11 cellular contexts compared by ENCODE assay signal in genomic region chr5:374631-375335, GRCh38. TPM values are rescaled to one million over a fixed set of nuclear protein-coding genes. Genes with fewer than 3 reads are reported as not detected.
DNase-seq lines count a peak whose midpoint lies in the region; ATAC-seq and TF ChIP-seq lines count a peak whose summit lies in the region.
"Had no signal": no experiment of that assay in that cellular context is flagged by ENCODE, and none has a peak within 500 bp of the region (broad histone marks: within the 10 kb centered on the region; RNA-seq: fewer than 3 reads in every experiment).

No MANE protein-coding gene starts in this region.

- peak; percentile 14 for DNase-seq in activated T-cell treated with anti-CD3 and anti-CD28 coated beads, Interleukin-2, amount 50 U/mL, for 1 hour
- no peak for DNase-seq in activated T-cell treated with anti-CD3 and anti-CD28 coated beads for 4 hours
- DNase-seq in WTC11 (ENCODE audit: low spot score), result peak; percentile 14
- peak; percentile 22 for DNase-seq in left ventricle myocardium superior
- DNase-seq in stimulated activated naive CD8-positive, alpha-beta T cell treated with anti-CD3 and anti-CD28 coated beads, Interleukin-15, amount 100 ng/mL, for 72 hours, result peak; percentile 27 to 29
- no peak for DNase-seq in activated gamma-delta T cell (lab: John Stamatoyannopoulos, UW)
- DNase-seq in NCI-H2029 (lab: John Stamatoyannopoulos, UW), result no peak
- DNase-seq in cerebellum (ENCODE audit: low spot score), result no peak
- DNase-seq: NCI-H226, occipital lobe had no signal

- ATAC-seq in WTC11 (no peak), left ventricle myocardium superior (no peak)
- ATAC-seq in stimulated activated naive CD8-positive, alpha-beta T cell treated with anti-CD3 and anti-CD28 coated beads, Interleukin-15, amount 100 ng/mL, for 72 hours, result no peak

- peaks cover 2% of the 10 kb centered on the region; the same call in 1 of the 2 replicates for H3K4me1 Mint-ChIP-seq in WTC11
- peaks cover 93% of the 10 kb centered on the region for H3K4me1 Mint-ChIP-seq in stimulated activated naive CD8-positive, alpha-beta T cell treated with anti-CD3 and anti-CD28 coated beads, Interleukin-15, amount 100 ng/mL, for 72 hours
- H3K4me1 Mint-ChIP-seq: IgD-negative memory B cell had no signal

- no peak for TF ChIP-seq CTCF in WTC11 (IDR thresholded peaks at IDR 0.05)

- POLR2A ChIA-PET in WTC11 (lab: Charles Lee), result no interaction called here

- intact Hi-C loops in left ventricle myocardium superior (cut with micrococcal nuclease), result no loop called here

- no peaks in the 10 kb centered on the region for H3K36me3 Mint-ChIP-seq in WTC11
- H3K36me3 Mint-ChIP-seq: IgD-negative memory B cell had no signal

- peak overlapping the region; percentile 57 for H3K4me3 Mint-ChIP-seq in WTC11
- peak overlapping the region; percentile 77 to 80 for H3K4me3 Mint-ChIP-seq in stimulated activated naive CD8-positive, alpha-beta T cell treated with anti-CD3 and anti-CD28 coated beads, Interleukin-15, amount 100 ng/mL, for 72 hours

- no peak overlapping the region for H3K27ac Mint-ChIP-seq in WTC11
- peak overlapping the region; percentile 98 to 99 for H3K27ac Mint-ChIP-seq in stimulated activated naive CD8-positive, alpha-beta T cell treated with anti-CD3 and anti-CD28 coated beads, Interleukin-15, amount 100 ng/mL, for 72 hours
- H3K27ac Mint-ChIP-seq: IgD-negative memory B cell had no signal

- CTCF ChIA-PET in WTC11 (lab: Charles Lee), result interaction anchor here (1.2 to 2.8 kb wide), 4 partner anchors 25 to 58 kb away, joined by 5 to 15 read pairs (median 6); no protein-coding TSS in a partner anchor

- no peaks in the 10 kb centered on the region for H3K9me3 Mint-ChIP-seq in WTC11
- no peaks in the 10 kb centered on the region for H3K9me3 Mint-ChIP-seq in stimulated activated naive CD8-positive, alpha-beta T cell treated with anti-CD3 and anti-CD28 coated beads, Interleukin-15, amount 100 ng/mL, for 72 hours

- H3K27me3 Mint-ChIP-seq in WTC11 (ENCODE audit: low read depth), result peaks cover 13% of the 10 kb centered on the region
- no peaks in the 10 kb centered on the region for H3K27me3 Mint-ChIP-seq in stimulated activated naive CD8-positive, alpha-beta T cell treated with anti-CD3 and anti-CD28 coated beads, Interleukin-15, amount 100 ng/mL, for 72 hours

TF ChIP-seq in WTC11, 78 proteins besides CTCF, POLR2A, EP300 and RAD21:
- TF ChIP-seq MAX (CRISPR knock-in tag; IDR thresholded peaks at IDR 0.05) (no peak), PREB (CRISPR knock-in tag; IDR thresholded peaks at IDR 0.05; ENCODE audit: borderline replicate concordance) (no peak), TEAD4 (CRISPR knock-in tag; IDR thresholded peaks at IDR 0.05) (no peak), MYBL2 (CRISPR knock-in tag; IDR thresholded peaks at IDR 0.05) (no peak), ZNF263 (CRISPR knock-in tag; IDR thresholded peaks at IDR 0.05; ENCODE audit: low read depth) (no peak), HMGA2 (CRISPR knock-in tag; IDR thresholded peaks at IDR 0.05) (no peak), KAT7 (CRISPR knock-in tag; IDR thresholded peaks at IDR 0.05; ENCODE audit: borderline replicate concordance) (no peak), RELA (CRISPR knock-in tag; IDR thresholded peaks at IDR 0.05; ENCODE audit: borderline replicate concordance) (no peak), ZBTB43 (CRISPR knock-in tag; IDR thresholded peaks at IDR 0.05) (no peak), OVOL2 (CRISPR knock-in tag; IDR thresholded peaks at IDR 0.05; ENCODE audit: borderline replicate concordance) (no peak), ATF1 (CRISPR knock-in tag; IDR thresholded peaks at IDR 0.05) (no peak), ZNF121 (CRISPR knock-in tag; IDR thresholded peaks at IDR 0.05) (no peak)

RNA-seq across cellular contexts. Expression of gene AHRR, which starts 53.3 kb away (rescaled TPM):
- total RNA-seq in WTC11 (2021) (4.5 to 9.7 TPM (median 7.0 TPM) in 3 replicates), left ventricle myocardium superior (2.1 TPM), cerebellum (1.5 TPM)

Comparison
In these comparisons a context has a peak if more than half of its experiments do, and no peak if none do; other contexts are left out.
1. DNase-seq: peak in activated T-cell treated with anti-CD3 and anti-CD28 coated beads, Interleukin-2, amount 50 U/mL, for 1 hour (single experiment), WTC11 (single experiment), left ventricle myocardium superior (single experiment) and stimulated activated naive CD8-positive, alpha-beta T cell treated with anti-CD3 and anti-CD28 coated beads, Interleukin-15, amount 100 ng/mL, for 72 hours (2 of 2); none in activated T-cell treated with anti-CD3 and anti-CD28 coated beads for 4 hours (single experiment), activated gamma-delta T cell (single experiment), NCI-H2029 (single experiment) and cerebellum (single experiment).